ENCODE assay signal across 10 cellular contexts in genomic region chr14:75049731-75050201, GRCh38. TPM values are rescaled to one million over a fixed set of nuclear protein-coding genes. Genes with fewer than 3 reads are reported as not detected.
DNase-seq lines count a peak whose midpoint lies in the region; ATAC-seq and TF ChIP-seq lines count a peak whose summit lies in the region.
"Had no signal": no experiment of that assay in that cellular context is flagged by ENCODE, and none has a peak within 500 bp of the region (broad histone marks: within the 10 kb centered on the region; RNA-seq: fewer than 3 reads in every experiment).

No MANE protein-coding gene starts in this region.

- TF ChIP-seq CTCF in IMR-90 (conservative IDR thresholded peaks at IDR 0.05; ENCODE audit: low read depth, low read length) (no peak), breast epithelium (IDR thresholded peaks at IDR 0.05) (no peak), neural crest cell (conservative IDR thresholded peaks at IDR 0.05) (no peak)

- H3K79me1 ChIP-seq in IMR-90 (ENCODE audit: low read depth in 1 of 2, low read length in 2 of 2), result peaks cover 8 to 32% of the 10 kb centered on the region in 2 experiments; a peak in 3 of 4 replicates

- WGBS in IMR-90 (ENCODE audit: extremely low coverage in 2 of 2, insufficient read length in 1 of 2), 2 experiments, result 100% methylated on average over 1 of the region's 3 CpGs; no CpG with 5 or more reads in 1 of the 2 experiments

- intact Hi-C loops in IMR-90 (cut with micrococcal nuclease) (no loop called here), breast epithelium (cut with DNase I; ENCODE audit: low total_unique reads) (no loop called here)

- TF ChIP-seq POLR2A in IMR-90 (IDR thresholded peaks at IDR 0.05; ENCODE audit: low read depth, low read length) (no peak), breast epithelium (IDR thresholded peaks at IDR 0.05) (no peak)

- H2AFZ ChIP-seq in IMR-90 (replicated peaks; ENCODE audit: low read length, poor library complexity), result no peak overlapping the region

- CTCF ChIA-PET in IMR-90 (lab: Yijun Ruan, JAX), result no interaction called here

- no peak overlapping the region for H2BK15ac ChIP-seq in IMR-90 (ENCODE audit: low read depth, low read length)

- H3K4me3 ChIP-seq in IMR-90 (ENCODE audit: insufficient read depth, low read depth, low read length) (no peak overlapping the region), breast epithelium (no peak overlapping the region)

- no peak overlapping the region for H2BK5ac ChIP-seq in IMR-90 (ENCODE audit: low read depth, low read length, poor library complexity, severe bottlenecking)

- peak overlapping the region; percentile 79; the same call in 1 of the 2 replicates for H3K18ac ChIP-seq in IMR-90 (ENCODE audit: low read depth, low read length)

- H3K9me3 ChIP-seq in IMR-90 (ENCODE audit: control insufficient read depth, insufficient read depth, low read length), result no peaks in the 10 kb centered on the region
- no peaks in the 10 kb centered on the region for H3K9me3 ChIP-seq in breast epithelium

- peak overlapping the region; percentile 24; the same call in 1 of the 2 replicates for H3K4me2 ChIP-seq in IMR-90 (ENCODE audit: low read depth, low read length)

- H3K36me3 ChIP-seq in IMR-90 (ENCODE audit: control insufficient read depth, insufficient read depth, low read length) (no peaks in the 10 kb centered on the region), breast epithelium (no peaks in the 10 kb centered on the region)

- peak overlapping the region; percentile 29; the same call in 1 of the 2 replicates for H3K14ac ChIP-seq in IMR-90 (replicated peaks; ENCODE audit: low read depth, low read length)

- H4K5ac ChIP-seq in IMR-90 (ENCODE audit: low read depth, low read length), result no peak overlapping the region

- POLR2A ChIA-PET in IMR-90 (lab: Charles Lee; ENCODE audit: unreplicated experiment), result no interaction called here

- H2AK5ac ChIP-seq in IMR-90 (ENCODE audit: low read depth, low read length), result no peak overlapping the region

- H2BK20ac ChIP-seq in IMR-90 (ENCODE audit: low read depth, low read length), result no peak overlapping the region

- peaks cover 6% of the 10 kb centered on the region for H3K9me1 ChIP-seq in IMR-90 (ENCODE audit: insufficient read depth, low read length)

- no peak overlapping the region for H2BK120ac ChIP-seq in IMR-90 (ENCODE audit: low read depth, low read length)

- no peak for ATAC-seq in IMR-90 (ENCODE audit: low read depth)
- no peak for ATAC-seq in HG03378 (IDR thresholded peaks at IDR 0.05; ENCODE audit: unreplicated experiment)
- ATAC-seq in HG02840 (IDR thresholded peaks at IDR 0.05; ENCODE audit: low FRiP score, unreplicated experiment), result no peak

- no peaks in the 10 kb centered on the region for H4K20me1 ChIP-seq in IMR-90 (ENCODE audit: insufficient read depth, low read length)

- H3K27ac ChIP-seq in IMR-90 (ENCODE audit: insufficient read depth, low read length) (no peak overlapping the region; the same call in 1 of the 2 replicates), breast epithelium (peak overlapping the region; percentile 89 to 90)

- no peak for TF ChIP-seq RAD21 in IMR-90 (IDR thresholded peaks at IDR 0.05; ENCODE audit: low read length)

- H2AK9ac ChIP-seq in IMR-90 (replicated peaks; ENCODE audit: low read depth, low read length, poor library complexity), result no peak overlapping the region

- peaks cover 26% of the 10 kb centered on the region for H3K36me3 Mint-ChIP-seq in neural crest cell (ENCODE audit: low read depth)

- BruUV-seq in IMR-90 (replicated peaks; lab: Mats Ljungman, UMichigan), result no TSS peak

- peak; percentile 38 to 45 for DNase-seq in AML-193 (lab: John Stamatoyannopoulos, UW)
- no peak for DNase-seq in IMR-90
- no peak for DNase-seq in breast epithelium (ENCODE audit: low spot score in 2 of 2)
- DNase-seq in neural crest cell (ENCODE audit: low read depth, low spot score), result no peak
- no peak for DNase-seq in DMS79 (lab: John Stamatoyannopoulos, UW)
- DNase-seq in pons (ENCODE audit: low spot score), result no peak
- DNase-seq: stimulated activated naive CD4-positive, alpha-beta T cell treated with Interleukin-2 at 50 U/mL for 16 hours had no signal

- H3K27ac Mint-ChIP-seq in neural crest cell (ENCODE audit: unreplicated experiment), result no peak overlapping the region

- H3K9ac ChIP-seq in IMR-90 (ENCODE audit: low read depth, low read length), result no peak overlapping the region

- H3K4me3 Mint-ChIP-seq in neural crest cell, result peak overlapping the region; percentile 81

- no peaks in the 10 kb centered on the region for H3K27me3 Mint-ChIP-seq in neural crest cell (ENCODE audit: low read depth)

- no peak overlapping the region for H3K4ac ChIP-seq in IMR-90 (ENCODE audit: low read depth, low read length)

- H3K27me3 ChIP-seq in IMR-90 (ENCODE audit: control insufficient read depth, insufficient read depth, low read length) (no peaks in the 10 kb centered on the region), breast epithelium (no peaks in the 10 kb centered on the region)

- in situ Hi-C loops in IMR-90 (cut with MboI; ENCODE audit: low sequenced_read_pairs), result no loop called here

- H3K4me1 ChIP-seq in IMR-90 (ENCODE audit: control insufficient read depth, insufficient read depth, low read length) (peaks cover 11% of the 10 kb centered on the region), breast epithelium (peaks cover 0 to 8% of the 10 kb centered on the region in 2 donors)

- H3K9me3 Mint-ChIP-seq in neural crest cell, result no peaks in the 10 kb centered on the region

- peaks cover 28% of the 10 kb centered on the region for H3K4me1 Mint-ChIP-seq in neural crest cell

- dilution Hi-C loops in IMR-90 (cut with HindIII; ENCODE audit: low sequenced_read_pairs, unreplicated experiment), result no loop called here

- H3K56ac ChIP-seq in IMR-90 (ENCODE audit: extremely low read depth, insufficient read depth, low read length), result no peak overlapping the region

- no peak overlapping the region; the same call in 1 of the 2 replicates for H3K23ac ChIP-seq in IMR-90 (ENCODE audit: low read depth, low read length)

- no peak overlapping the region for H4K91ac ChIP-seq in IMR-90 (ENCODE audit: insufficient read depth, low read depth, low read length)

- H4K8ac ChIP-seq in IMR-90 (ENCODE audit: low read depth in 2 of 2, low read length in 2 of 2), result no peak overlapping the region

TF ChIP-seq in IMR-90, 13 proteins besides CTCF, POLR2A, EP300 and RAD21:
- no peak for TF ChIP-seq USF2 (IDR thresholded peaks at IDR 0.05; ENCODE audit: low read depth, low read length)
- TF ChIP-seq CEBPB (IDR thresholded peaks at IDR 0.05; ENCODE audit: low read depth, low read length), result peak; percentile 54
TF ChIP-seq in IMR-90: peak in this region for 1.

RNA-seq across cellular contexts. Expression of gene MLH3, which starts 1.5 kb away (rescaled TPM):
- 14.7 and 16.9 TPM in 2 replicates for total RNA-seq in IMR-90 (2012; rRNA removed)
- 5.1 and 5.6 TPM in 2 replicates for polyA plus RNA-seq in IMR-90 (2012; rRNA removed)
- polyA plus RNA-seq in IMR-90 (2012; cell fraction: cytosol; rRNA removed), result 1.5 and 2.0 TPM in 2 replicates
- 5.1 and 14.7 TPM in 2 replicates for polyA plus RNA-seq in IMR-90 (2012; cell fraction: nucleus; rRNA removed; ENCODE audit: low replicate concordance)
- 10 to 100 TPM; 31.8 to 53.1 (median 42.9) TPM for total RNA-seq in breast epithelium
- total RNA-seq in neural crest cell, result 27.7 and 34.2 TPM in 2 replicates

RNA-seq across cellular contexts. Expression of gene ACYP1, which starts 14.1 kb away (rescaled TPM):
- 4.1 and 6.9 TPM in 2 replicates for total RNA-seq in IMR-90 (2012; rRNA removed)
- polyA plus RNA-seq in IMR-90 (2012; rRNA removed), result 17.4 and 24.0 TPM in 2 replicates
- 4.5 and 5.8 TPM in 2 replicates for polyA plus RNA-seq in IMR-90 (2012; cell fraction: cytosol; rRNA removed)
- polyA plus RNA-seq in IMR-90 (2012; cell fraction: nucleus; rRNA removed; ENCODE audit: low replicate concordance), result 1.8 and 13.7 TPM in 2 replicates
- 10 to 100 TPM; 19.0 to 23.6 (median 21.6) TPM for total RNA-seq in breast epithelium
- 35.9 and 37.1 TPM in 2 replicates for total RNA-seq in neural crest cell

RNA-seq across cellular contexts. Expression of gene ZC2HC1C, which starts 19.7 kb away (rescaled TPM):
- total RNA-seq in IMR-90 (2012; rRNA removed), result 0.28 and 0.54 TPM in 2 replicates
- 0.15 and 0.36 TPM in 2 replicates for polyA plus RNA-seq in IMR-90 (2012; rRNA removed)
- polyA plus RNA-seq in IMR-90 (2012; cell fraction: cytosol; rRNA removed), result 0.11 and 0.13 TPM in 2 replicates
- polyA plus RNA-seq in IMR-90 (2012; cell fraction: nucleus; rRNA removed; ENCODE audit: low replicate concordance), result 0.09 and 0.34 TPM in 2 replicates
- 1 to 10 TPM in 2 of 3 donors, under 1 TPM in 1; 0.96 to 3.2 (median 2.6) TPM for total RNA-seq in breast epithelium
- 1.3 and 1.9 TPM in 2 replicates for total RNA-seq in neural crest cell
- total RNA-seq: HT1080 had no signal

RNA-seq across cellular contexts. Expression of gene EIF2B2, which starts 47.0 kb away (rescaled TPM):
- 69.4 and 70.1 TPM in 2 replicates for total RNA-seq in IMR-90 (2012; rRNA removed)
- polyA plus RNA-seq in IMR-90 (2012; rRNA removed), result 63.6 and 73.9 TPM in 2 replicates
- polyA plus RNA-seq in IMR-90 (2012; cell fraction: cytosol; rRNA removed), result 54.6 and 57.1 TPM in 2 replicates
- polyA plus RNA-seq in IMR-90 (2012; cell fraction: nucleus; rRNA removed; ENCODE audit: low replicate concordance), result 33.1 and 55.7 TPM in 2 replicates
- total RNA-seq in breast epithelium, result 10 to 100 TPM; 31.8 to 40.3 (median 36.0) TPM
- 50.5 TPM in 2 replicates for total RNA-seq in neural crest cell

Comparison
In these comparisons a context has a peak if more than half of its experiments do, and no peak if none do; other contexts are left out.
1. DNase-seq: peak in AML-193 (2 of 2); none in IMR-90 (single experiment), breast epithelium (0 of 2), neural crest cell (single experiment), DMS79 (single experiment) and pons (single experiment).